22 cellular contexts compared by ENCODE assay signal in genomic region chr12:54341901-54342300, GRCh38. TPM values are rescaled to one million over a fixed set of nuclear protein-coding genes. Genes with fewer than 3 reads are reported as not detected.
"Had no signal": no experiment of that assay in that cellular context is flagged by ENCODE, and none has a peak within 500 bp of the region (broad histone marks: within the 10 kb centered on the region; RNA-seq: fewer than 3 reads in every experiment).

No MANE protein-coding gene starts in this region.

- H3K4me3 ChIP-seq: left ventricle myocardium inferior, right lobe of liver, smooth muscle cell, suprapubic skin, transverse colon, vagina had no signal

- H3K27ac ChIP-seq: left ventricle myocardium inferior, right lobe of liver, suprapubic skin, transverse colon, vagina had no signal

- H3K4me3 Mint-ChIP-seq: activated naive CD4-positive, alpha-beta T cell treated with anti-CD3 and anti-CD28 coated beads, Interleukin-2, amount 50 U/mL, for 24 hours; naive thymus-derived CD4-positive, alpha-beta T cell; stimulated activated naive CD8-positive, alpha-beta T cell treated with anti-CD3 and anti-CD28 coated beads, Interleukin-15, amount 100 ng/mL, for 72 hours had no signal

- H3K9me3 ChIP-seq: left ventricle myocardium inferior, right lobe of liver, suprapubic skin, transverse colon, vagina had no signal

- H3K27me3 ChIP-seq: right lobe of liver, suprapubic skin, transverse colon, vagina had no signal

- ATAC-seq: activated CD4-positive, CD25-positive, alpha-beta regulatory T cell treated with anti-CD3 and anti-CD28 coated beads, Interleukin-2, amount 50 U/mL, for 24 hours; naive thymus-derived CD4-positive, alpha-beta T cell; right lobe of liver; stimulated activated naive CD8-positive, alpha-beta T cell treated with anti-CD3 and anti-CD28 coated beads, Interleukin-15, amount 100 ng/mL, for 72 hours had no signal

- H3K27me3 Mint-ChIP-seq: activated naive CD4-positive, alpha-beta T cell treated with anti-CD3 and anti-CD28 coated beads, Interleukin-2, amount 50 U/mL, for 24 hours; naive thymus-derived CD4-positive, alpha-beta T cell; stimulated activated naive CD8-positive, alpha-beta T cell treated with anti-CD3 and anti-CD28 coated beads, Interleukin-15, amount 100 ng/mL, for 72 hours had no signal

- H3K4me2 ChIP-seq: smooth muscle cell had no signal

- H3K9me3 Mint-ChIP-seq: activated naive CD4-positive, alpha-beta T cell treated with anti-CD3 and anti-CD28 coated beads, Interleukin-2, amount 50 U/mL, for 24 hours; naive thymus-derived CD4-positive, alpha-beta T cell; stimulated activated naive CD8-positive, alpha-beta T cell treated with anti-CD3 and anti-CD28 coated beads, Interleukin-15, amount 100 ng/mL, for 72 hours had no signal

- DNase-seq: activated CD8-positive, alpha-beta memory T cell treated with anti-CD3 and anti-CD28 coated beads for 24 hours; activated CD8-positive, alpha-beta memory T cell treated with anti-CD3 and anti-CD28 coated beads, Interleukin-2, amount 50 U/mL, for 48 hours; activated effector memory CD4-positive, alpha-beta T cell treated with Interleukin-2 at 50 U/mL for 16 hours; activated T-cell treated with anti-CD3 and anti-CD28 coated beads, Interleukin-2, amount 50 U/mL, for 48 hours; kidney; left ventricle myocardium inferior; mammary epithelial cell; naive thymus-derived CD4-positive, alpha-beta T cell; occipital lobe; right lobe of liver; stimulated activated CD4-positive, alpha-beta T cell treated with anti-CD3 and anti-CD28 coated beads, Interleukin-4, amount 100 ng/mL, for 1 hour; stimulated activated naive CD8-positive, alpha-beta T cell treated with anti-CD3 and anti-CD28 coated beads, Interleukin-15, amount 100 ng/mL, for 72 hours; transverse colon had no signal

- H3K4me1 Mint-ChIP-seq: stimulated activated naive CD8-positive, alpha-beta T cell treated with anti-CD3 and anti-CD28 coated beads, Interleukin-15, amount 100 ng/mL, for 72 hours had no signal

- H3K27ac Mint-ChIP-seq: activated naive CD4-positive, alpha-beta T cell treated with anti-CD3 and anti-CD28 coated beads, Interleukin-2, amount 50 U/mL, for 24 hours; naive thymus-derived CD4-positive, alpha-beta T cell had no signal

RNA-seq across cellular contexts. Expression of gene GPR84, which starts 22.4 kb away (rescaled TPM):
- total RNA-seq: dermis microvascular lymphatic vessel endothelial cell, frontal cortex, left ventricle myocardium inferior, pulmonary artery endothelial cell, transverse colon, vagina had no signal
- polyA plus RNA-seq: naive thymus-derived CD4-positive, alpha-beta T cell; smooth muscle cell had no signal

RNA-seq across cellular contexts. Expression of gene NFE2, which starts 41.1 kb away (rescaled TPM):
- total RNA-seq: dermis microvascular lymphatic vessel endothelial cell; pulmonary artery endothelial cell; T-helper 1 cell treated with Interleukin-12 subunit alpha and Interleukin-12 subunit beta and Interleukin-4 antibody, amounts not matched to agents 30 ng/mL and 1 ng/mL, for 36 hours; transverse colon; vagina had no signal
